8 cellular contexts compared by ENCODE assay signal in the genomic region with DNA sequence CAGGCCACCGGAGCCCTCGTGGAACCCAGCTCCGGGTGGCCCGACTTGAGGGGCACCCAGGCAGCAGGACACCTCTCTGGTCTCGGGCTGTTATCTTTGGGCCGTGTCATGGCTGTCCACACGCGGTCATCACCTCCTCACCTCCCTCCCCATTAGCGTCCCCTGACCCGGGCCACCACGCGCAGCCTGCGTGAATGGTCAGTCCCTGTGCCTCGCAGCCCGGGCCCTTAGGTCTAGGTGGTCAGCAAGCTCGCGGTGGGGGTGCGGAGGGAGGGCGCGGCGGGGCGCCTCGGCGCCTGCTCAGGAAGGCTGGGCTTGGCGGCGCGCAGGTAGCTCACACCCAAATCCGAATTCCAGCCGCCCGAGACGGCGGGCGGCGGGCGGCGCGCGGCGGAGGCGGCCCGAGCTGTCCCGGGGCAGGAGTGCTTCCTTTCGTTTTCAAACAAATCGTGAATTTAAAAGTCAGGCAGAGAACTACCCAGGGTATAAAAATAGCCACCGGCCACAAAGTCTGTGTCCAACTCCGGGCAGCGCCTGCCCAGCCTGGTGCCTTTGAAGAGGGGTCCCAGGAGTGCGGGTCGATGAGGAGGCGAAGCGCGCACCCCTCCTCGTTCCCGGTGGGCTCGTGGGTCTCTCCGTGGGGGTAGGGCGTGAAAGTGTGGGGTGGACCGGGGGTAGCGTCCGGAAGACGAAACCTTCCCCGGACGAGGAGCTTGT. TPM values are rescaled to one million over a fixed set of nuclear protein-coding genes. Genes with fewer than 3 reads are reported as not detected.
DNase-seq lines count a peak whose midpoint lies in the region; ATAC-seq and TF ChIP-seq lines count a peak whose summit lies in the region.

No MANE protein-coding gene starts in this region.

- H3K27me3 Mint-ChIP-seq in activated CD4-positive, alpha-beta T cell treated with anti-CD3 and anti-CD28 coated beads for 36 hours: peaks cover 5% of the 10 kb centered on the region
- H3K27me3 Mint-ChIP-seq in activated CD4-positive, alpha-beta T cell treated with anti-CD3 and anti-CD28 coated beads, Interleukin-2, amount 10 ng/mL, durations not matched to agents 24 days and 14 days: peaks cover 34% of the 10 kb centered on the region
- peaks cover 0 to 47% (median 0%) of the 10 kb centered on the region in 5 donors for H3K27me3 Mint-ChIP-seq in naive thymus-derived CD4-positive, alpha-beta T cell

- H3K9me3 Mint-ChIP-seq in activated CD4-positive, alpha-beta T cell treated with anti-CD3 and anti-CD28 coated beads for 36 hours (ENCODE audit: low read depth): no peaks in the 10 kb centered on the region
- H3K9me3 Mint-ChIP-seq in activated CD4-positive, alpha-beta T cell treated with anti-CD3 and anti-CD28 coated beads, Interleukin-2, amount 10 ng/mL, durations not matched to agents 24 days and 14 days: no peaks in the 10 kb centered on the region
- H3K9me3 Mint-ChIP-seq in naive thymus-derived CD4-positive, alpha-beta T cell: no peaks in the 10 kb centered on the region

- H3K27ac ChIP-seq in esophagus muscularis mucosa (replicated peaks in 1 of 4): peak overlapping the region; percentile 90 to 99 (median 98)
- H3K27ac ChIP-seq in naive thymus-derived CD4-positive, alpha-beta T cell (ENCODE audit: low read depth, low read length): peak overlapping the region; percentile 62

- peaks cover 0 to 4% (median 0%) of the 10 kb centered on the region in 4 donors for H3K27me3 ChIP-seq in esophagus muscularis mucosa
- no peaks in the 10 kb centered on the region for H3K27me3 ChIP-seq in naive thymus-derived CD4-positive, alpha-beta T cell (ENCODE audit: control insufficient read depth in 2 of 2, insufficient read depth in 2 of 2, low read length in 2 of 2)

- CTCF ChIA-PET in activated CD4-positive, alpha-beta T cell treated with anti-CD3 and anti-CD28 coated beads for 36 hours (lab: Charles Lee): interaction anchor here (0.6 to 0.9 kb wide), 3 partner anchors 9 to 92 kb away, joined by 3 read pairs; no protein-coding TSS in a partner anchor
- CTCF ChIA-PET in naive thymus-derived CD4-positive, alpha-beta T cell (lab: Charles Lee): interaction anchor here (0.6 kb wide), 1 partner anchor 11 kb away, joined by 3 read pairs; no protein-coding TSS in a partner anchor

- TF ChIP-seq EP300 in esophagus muscularis mucosa (IDR thresholded peaks at IDR 0.05): no peak

- TF ChIP-seq POLR2A in esophagus muscularis mucosa (IDR thresholded peaks at IDR 0.05; ENCODE audit: low read depth): no peak

- H3K9me3 ChIP-seq in esophagus muscularis mucosa: no peaks in the 10 kb centered on the region
- no peaks in the 10 kb centered on the region for H3K9me3 ChIP-seq in naive thymus-derived CD4-positive, alpha-beta T cell (ENCODE audit: control insufficient read depth in 2 of 3, low read length in 3 of 3)

- POLR2A ChIA-PET in activated CD4-positive, alpha-beta T cell treated with anti-CD3 and anti-CD28 coated beads for 36 hours (lab: Charles Lee): no interaction called here
- POLR2A ChIA-PET in naive thymus-derived CD4-positive, alpha-beta T cell (lab: Charles Lee): interaction anchor here (1.3 kb wide), 1 partner anchor 161 kb away, joined by 8 read pairs; a partner anchor contains a TSS

- 0% methylated on average over 29 of the region's 63 CpGs for WGBS in esophagus muscularis mucosa

- intact Hi-C loops in activated CD4-positive, alpha-beta T cell treated with anti-CD3 and anti-CD28 coated beads for 36 hours (cut with DNase I, micrococcal nuclease): loop anchor here (2.0 to 5.0 kb wide), 2 partner anchors 66 to 258 kb away; a partner anchor contains a TSS
- intact Hi-C loops in activated CD4-positive, alpha-beta T cell treated with anti-CD3 and anti-CD28 coated beads, Interleukin-2, amount 10 ng/mL, durations not matched to agents 24 days and 14 days (cut with micrococcal nuclease): loop anchor here (5.0 to 10.0 kb wide), 2 partner anchors 67 to 150 kb away; no protein-coding TSS in a partner anchor
- intact Hi-C loops in esophagus muscularis mucosa (cut with DNase I): loop anchor here (2.0 to 5.0 kb wide), 3 partner anchors 42 to 154 kb away; no protein-coding TSS in a partner anchor
- intact Hi-C loops in naive thymus-derived CD4-positive, alpha-beta T cell (cut with micrococcal nuclease): loop anchor here in 1 of 2 donors (1.0 to 5.0 kb wide), 6 partner anchors 67 to 160 kb away; a partner anchor contains a TSS

- DNase-seq in activated CD4-positive, alpha-beta T cell treated with anti-CD3 and anti-CD28 coated beads for 36 hours: peak; percentile 40
- DNase-seq in activated CD4-positive, alpha-beta T cell treated with anti-CD3 and anti-CD28 coated beads for 1 hour: no peak
- peak; percentile 72 for DNase-seq in activated CD4-positive, alpha-beta T cell treated with anti-CD3 and anti-CD28 coated beads, Interleukin-2, amount 10 ng/mL, durations not matched to agents 24 days and 14 days
- DNase-seq in esophagus muscularis mucosa (ENCODE audit: extremely low spot score): no peak
- peak in 6 of 9 donors; percentile 24 to 42 (median 32) for DNase-seq in naive thymus-derived CD4-positive, alpha-beta T cell
- DNase-seq in T-helper 9 cell: no peak
- DNase-seq in DMS153 (lab: John Stamatoyannopoulos, UW): no peak
- no peak for DNase-seq in ecto neural progenitor cell (ENCODE audit: low spot score)

- no peak overlapping the region for H3K27ac Mint-ChIP-seq in activated CD4-positive, alpha-beta T cell treated with anti-CD3 and anti-CD28 coated beads for 36 hours
- H3K27ac Mint-ChIP-seq in activated CD4-positive, alpha-beta T cell treated with anti-CD3 and anti-CD28 coated beads, Interleukin-2, amount 10 ng/mL, durations not matched to agents 24 days and 14 days: no peak overlapping the region
- H3K27ac Mint-ChIP-seq in naive thymus-derived CD4-positive, alpha-beta T cell: peak overlapping the region in 5 of 9 donors; percentile 16 to 68 (median 47)

- ATAC-seq in activated CD4-positive, alpha-beta T cell treated with anti-CD3 and anti-CD28 coated beads for 36 hours: no peak
- ATAC-seq in naive thymus-derived CD4-positive, alpha-beta T cell: no peak

- peak in 1 of 3 experiments; percentile 1 for TF ChIP-seq CTCF in esophagus muscularis mucosa (IDR thresholded peaks at IDR 0.05)

- no peaks in the 10 kb centered on the region for H3K36me3 Mint-ChIP-seq in activated CD4-positive, alpha-beta T cell treated with anti-CD3 and anti-CD28 coated beads for 36 hours (ENCODE audit: low read depth)
- no peaks in the 10 kb centered on the region for H3K36me3 Mint-ChIP-seq in activated CD4-positive, alpha-beta T cell treated with anti-CD3 and anti-CD28 coated beads, Interleukin-2, amount 10 ng/mL, durations not matched to agents 24 days and 14 days (ENCODE audit: low read depth)
- H3K36me3 Mint-ChIP-seq in naive thymus-derived CD4-positive, alpha-beta T cell: no peaks in the 10 kb centered on the region

- H3K4me3 Mint-ChIP-seq in activated CD4-positive, alpha-beta T cell treated with anti-CD3 and anti-CD28 coated beads for 36 hours: peak overlapping the region; percentile 33
- peak overlapping the region; percentile 73 for H3K4me3 Mint-ChIP-seq in activated CD4-positive, alpha-beta T cell treated with anti-CD3 and anti-CD28 coated beads, Interleukin-2, amount 10 ng/mL, durations not matched to agents 24 days and 14 days
- H3K4me3 Mint-ChIP-seq in naive thymus-derived CD4-positive, alpha-beta T cell: peak overlapping the region; percentile 54 to 86 (median 75)

- peaks cover 3% of the 10 kb centered on the region for H3K4me1 Mint-ChIP-seq in activated CD4-positive, alpha-beta T cell treated with anti-CD3 and anti-CD28 coated beads for 36 hours
- H3K4me1 Mint-ChIP-seq in activated CD4-positive, alpha-beta T cell treated with anti-CD3 and anti-CD28 coated beads, Interleukin-2, amount 10 ng/mL, durations not matched to agents 24 days and 14 days: peaks cover 7% of the 10 kb centered on the region
- peaks cover 0 to 14% (median 11%) of the 10 kb centered on the region in 7 donors for H3K4me1 Mint-ChIP-seq in naive thymus-derived CD4-positive, alpha-beta T cell

- H3K4me1 ChIP-seq in esophagus muscularis mucosa: peaks cover 48 to 55% (median 50%) of the 10 kb centered on the region in 4 donors
- peaks cover 4 to 10% of the 10 kb centered on the region in 2 donors for H3K4me1 ChIP-seq in naive thymus-derived CD4-positive, alpha-beta T cell (ENCODE audit: control insufficient read depth in 2 of 2, insufficient read depth in 2 of 2, low read length in 2 of 2)

- no peaks in the 10 kb centered on the region for H3K36me3 ChIP-seq in esophagus muscularis mucosa
- H3K36me3 ChIP-seq in naive thymus-derived CD4-positive, alpha-beta T cell (ENCODE audit: control insufficient read depth in 2 of 3, insufficient read depth in 3 of 3, low read length in 3 of 3): no peaks in the 10 kb centered on the region

- peak overlapping the region; percentile 57 to 90 (median 77) for H3K4me3 ChIP-seq in esophagus muscularis mucosa
- peak overlapping the region; percentile 73 for H3K4me3 ChIP-seq in naive thymus-derived CD4-positive, alpha-beta T cell (ENCODE audit: low read length)

RNA-seq across cellular contexts. Expression of a gene that starts 1.0 kb away (rescaled TPM):
- 10 to 100 TPM; 17.6 to 20.9 TPM for total RNA-seq in activated CD4-positive, alpha-beta T cell treated with anti-CD3 and anti-CD28 coated beads for 36 hours
- total RNA-seq in activated CD4-positive, alpha-beta T cell treated with anti-CD3 and anti-CD28 coated beads, Interleukin-2, amount 10 ng/mL, durations not matched to agents 24 days and 14 days: 4.0 and 4.8 TPM in 2 replicates
- total RNA-seq in esophagus muscularis mucosa: 10 to 100 TPM; 46.4 to 81.0 (median 63.7) TPM
- total RNA-seq in naive thymus-derived CD4-positive, alpha-beta T cell: 10 to 100 TPM in 2 of 5 experiments, 1 to 10 TPM in 3; 5.9 to 59.5 (median 8.6) TPM
- polyA plus RNA-seq in naive thymus-derived CD4-positive, alpha-beta T cell: under 1 TPM; 0.31 TPM

Comparison
In these comparisons a context has a peak if more than half of its experiments do, and no peak if none do; other contexts are left out.
1. DNase-seq: peak in activated CD4-positive, alpha-beta T cell treated with anti-CD3 and anti-CD28 coated beads for 36 hours (single experiment), activated CD4-positive, alpha-beta T cell treated with anti-CD3 and anti-CD28 coated beads, Interleukin-2, amount 10 ng/mL, durations not matched to agents 24 days and 14 days (single experiment) and naive thymus-derived CD4-positive, alpha-beta T cell (6 of 9); none in activated CD4-positive, alpha-beta T cell treated with anti-CD3 and anti-CD28 coated beads for 1 hour (single experiment), esophagus muscularis mucosa (single experiment), T-helper 9 cell (single experiment), DMS153 (single experiment) and ecto neural progenitor cell (single experiment).
2. H3K27ac Mint-ChIP-seq: peak in naive thymus-derived CD4-positive, alpha-beta T cell (5 of 9); none in activated CD4-positive, alpha-beta T cell treated with anti-CD3 and anti-CD28 coated beads for 36 hours (single experiment) and activated CD4-positive, alpha-beta T cell treated with anti-CD3 and anti-CD28 coated beads, Interleukin-2, amount 10 ng/mL, durations not matched to agents 24 days and 14 days (single experiment).
3. Peak in every context shown above with its lines, with median percentiles within 50 percentile points of each other: H3K4me3 Mint-ChIP-seq.